Comparison of ENCODE assay signal across 22 cellular contexts in the genomic region with DNA sequence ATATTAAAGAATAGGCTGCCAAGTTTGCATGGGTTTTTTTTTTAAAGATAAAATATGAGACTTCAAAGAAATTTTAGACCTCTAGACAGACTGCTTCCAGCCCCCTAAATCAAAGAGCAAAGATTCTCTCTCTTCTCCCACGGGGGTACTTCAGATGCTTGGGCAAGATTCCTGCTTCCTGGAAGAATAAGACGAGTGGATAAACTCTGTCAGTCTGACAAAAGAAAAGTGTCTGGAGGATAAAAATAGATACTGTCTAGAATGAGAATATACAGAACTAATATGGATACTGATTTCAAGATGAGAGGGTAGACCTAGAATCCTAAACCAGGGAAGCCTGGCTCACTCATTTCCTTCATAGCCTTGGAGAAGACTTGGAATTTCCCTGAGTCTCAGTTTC.
DNase-seq lines count a peak whose midpoint lies in the region; ATAC-seq, FAIRE-seq and TF ChIP-seq lines count a peak whose summit lies in the region.
"Had no signal": no experiment of that assay in that cellular context is flagged by ENCODE, and none has a peak within 500 bp of the region (broad histone marks: within the 10 kb centered on the region; RNA-seq: fewer than 3 reads in every experiment).

No MANE protein-coding gene starts in this region.

- H3K9ac ChIP-seq in astrocyte (ENCODE audit: low read length) (no peak overlapping the region), trophoblast cell (ENCODE audit: low read length) (no peak overlapping the region)

- H3K79me1 ChIP-seq in trophoblast cell (ENCODE audit: low read length), result no peaks in the 10 kb centered on the region

- H3K9me3 Mint-ChIP-seq in astrocyte (ENCODE audit: unreplicated experiment), result no peaks in the 10 kb centered on the region
- H3K9me3 Mint-ChIP-seq: activated CD4-positive, alpha-beta memory T cell treated with anti-CD3 and anti-CD28 coated beads, Interleukin-2, amount 10 ng/mL, durations not matched to agents 7 days and 5 days had no signal

- peaks cover 1% of the 10 kb centered on the region for H3K36me3 Mint-ChIP-seq in astrocyte (ENCODE audit: low read depth, unreplicated experiment)

- H2AFZ ChIP-seq in astrocyte (ENCODE audit: low read depth, low read length) (no peak overlapping the region), trophoblast cell (ENCODE audit: insufficient read depth, low read length, poor library complexity) (no peak overlapping the region)

- no peaks in the 10 kb centered on the region for H3K27me3 Mint-ChIP-seq in astrocyte (ENCODE audit: low read depth, unreplicated experiment)
- H3K27me3 Mint-ChIP-seq: stimulated activated naive CD8-positive, alpha-beta T cell treated with anti-CD3 and anti-CD28 coated beads, Interleukin-15, amount 100 ng/mL, for 72 hours had no signal

- ATAC-seq in GM18909 (IDR thresholded peaks at IDR 0.05; ENCODE audit: poor library complexity, unreplicated experiment) (no peak), HG02588 (IDR thresholded peaks at IDR 0.05; ENCODE audit: unreplicated experiment) (no peak)
- ATAC-seq: stimulated activated naive CD8-positive, alpha-beta T cell treated with anti-CD3 and anti-CD28 coated beads, Interleukin-15, amount 100 ng/mL, for 72 hours had no signal

- no peak for TF ChIP-seq POLR2A in stomach (IDR thresholded peaks at IDR 0.05)

- intact Hi-C loops in stomach (cut with DNase I; ENCODE audit: low total_unique reads), result no loop called here

- TF ChIP-seq EP300 in stomach (IDR thresholded peaks at IDR 0.05), result no peak

- no peaks in the 10 kb centered on the region for H4K20me1 ChIP-seq in astrocyte (ENCODE audit: insufficient read depth, low read length)

- H4K8ac ChIP-seq in trophoblast cell (ENCODE audit: low read depth, low read length), result no peak overlapping the region

- H2BK5ac ChIP-seq in trophoblast cell (ENCODE audit: low read depth, low read length, poor library complexity), result no peak overlapping the region

- no peak overlapping the region for H2BK12ac ChIP-seq in trophoblast cell (ENCODE audit: low read length)

- H3K27ac ChIP-seq in astrocyte (ENCODE audit: low read depth, low read length), result no peak overlapping the region
- peak overlapping the region; percentile 4 for H3K27ac ChIP-seq in mesodermal cell (ENCODE audit: low read depth, low read length, severe bottlenecking)
- H3K27ac ChIP-seq in stomach, result peak overlapping the region in 3 of 5 donors; percentile 5 to 45 (median 28)
- no peak overlapping the region for H3K27ac ChIP-seq in trophoblast cell (ENCODE audit: low read depth, low read length)
- H3K27ac ChIP-seq: neutrophil, SK-N-MC, WERI-Rb-1 had no signal

- no peaks in the 10 kb centered on the region for H3K79me2 ChIP-seq in astrocyte (ENCODE audit: insufficient read depth, low read length)
- no peaks in the 10 kb centered on the region for H3K79me2 ChIP-seq in trophoblast cell (ENCODE audit: control insufficient read depth, insufficient read depth, low read length, poor library complexity)

- no peak overlapping the region for H4K12ac ChIP-seq in trophoblast cell (ENCODE audit: low read depth, low read length)

- no peak overlapping the region for H3K4ac ChIP-seq in trophoblast cell (ENCODE audit: low read depth, low read length)

- H3K4me3 ChIP-seq in astrocyte (ENCODE audit: insufficient read depth, low read depth, low read length) (no peak overlapping the region), mesodermal cell (ENCODE audit: extremely low read depth, insufficient read depth, low read length, poor library complexity, severe bottlenecking) (no peak overlapping the region), stomach (no peak overlapping the region), trophoblast cell (ENCODE audit: low read depth, low read length) (no peak overlapping the region)
- H3K4me3 ChIP-seq: SK-N-MC had no signal

- WGBS in mesodermal cell (ENCODE audit: insufficient coverage in 2 of 2), 2 experiments, result 93% methylated on average over 2 of the region's 2 CpGs; no CpG with 5 or more reads in 1 of the 2 experiments
- whole genome bisulfite sequencing in stomach, 5 donors, result 37 to 68% (median 56%) methylated on average over 2 of the region's 2 CpGs
- no CpG with 5 or more reads among the region's 2 CpGs for WGBS in trophoblast cell (ENCODE audit: extremely low coverage, insufficient coverage, insufficient read length)

- no peak overlapping the region for H4K91ac ChIP-seq in trophoblast cell (ENCODE audit: low read depth, low read length)

- peak overlapping the region; percentile 79 for H3K27ac Mint-ChIP-seq in astrocyte (ENCODE audit: unreplicated experiment)
- H3K27ac Mint-ChIP-seq: activated CD4-positive, alpha-beta memory T cell treated with anti-CD3 and anti-CD28 coated beads, Interleukin-2, amount 10 ng/mL, durations not matched to agents 7 days and 5 days had no signal

- no peak overlapping the region for H3K18ac ChIP-seq in trophoblast cell (ENCODE audit: low read length)

- DNase-seq in LHCN-M2 (ENCODE audit: low read depth) (peak; percentile 79), astrocyte (ENCODE audit: low read depth) (peak; percentile 23), stomach (no peak), trophoblast cell (no peak)
- no peak for DNase-seq in activated CD4-positive, alpha-beta T cell treated with anti-CD3 and anti-CD28 coated beads for 48 hours
- DNase-seq: activated CD4-positive, alpha-beta memory T cell treated with anti-CD3 and anti-CD28 coated beads, Interleukin-2, amount 10 ng/mL, durations not matched to agents 7 days and 5 days; activated gamma-delta T cell treated with Interleukin-2 at 50 U/mL for 16 hours; C1 segment of cervical spinal cord; DMS 273 treated with DMSO at 0.1 percent for 48 hours; islet precursor cell; NCI-H1105 treated with DMSO at 0.1 percent for 48 hours; NCI-H510A treated with DMSO at 0.1 percent for 48 hours; NK-92 treated with Interleukin-12 subunit alpha and Interleukin-12 subunit beta, amount 100 ng/mL, for 24 hours; stimulated activated naive CD8-positive, alpha-beta T cell treated with anti-CD3 and anti-CD28 coated beads, Interleukin-15, amount 100 ng/mL, for 72 hours; WERI-Rb-1 had no signal

- peak; percentile 60 for FAIRE-seq in astrocyte (lab: Jason Lieb, UNC)
- FAIRE-seq: frontal cortex, H54 had no signal

- peak overlapping the region; percentile 18 for H3K4me2 ChIP-seq in astrocyte (ENCODE audit: low read length)
- H3K4me2 ChIP-seq in trophoblast cell (ENCODE audit: low read length), result no peak overlapping the region

- H3K4me3 Mint-ChIP-seq in astrocyte (ENCODE audit: unreplicated experiment), result no peak overlapping the region
- H3K4me3 Mint-ChIP-seq: activated CD4-positive, alpha-beta memory T cell treated with anti-CD3 and anti-CD28 coated beads, Interleukin-2, amount 10 ng/mL, durations not matched to agents 7 days and 5 days had no signal

- H2BK120ac ChIP-seq in trophoblast cell (ENCODE audit: insufficient read depth, low read length, poor library complexity), result no peak overlapping the region

- no peak for TF ChIP-seq CTCF in astrocyte (IDR thresholded peaks at IDR 0.05; ENCODE audit: insufficient read depth, low read depth, low read length)
- TF ChIP-seq CTCF in stomach (IDR thresholded peaks at IDR 0.05), result no peak

- no peak overlapping the region for H2AK5ac ChIP-seq in trophoblast cell (ENCODE audit: low read length)

- H3K9me3 ChIP-seq in astrocyte (ENCODE audit: insufficient read depth, low read depth, low read length) (no peaks in the 10 kb centered on the region), mesodermal cell (ENCODE audit: control insufficient read depth, low read length) (no peaks in the 10 kb centered on the region), stomach (no peaks in the 10 kb centered on the region), trophoblast cell (ENCODE audit: insufficient read depth, low read depth, low read length) (no peaks in the 10 kb centered on the region)
- H3K9me3 ChIP-seq: neutrophil had no signal

- no peak overlapping the region for H3K23ac ChIP-seq in trophoblast cell (ENCODE audit: low read length)

- peaks cover 30% of the 10 kb centered on the region for H3K4me1 Mint-ChIP-seq in astrocyte (ENCODE audit: low read depth, unreplicated experiment)

- no peak overlapping the region for H3K14ac ChIP-seq in trophoblast cell (ENCODE audit: low read length)

- H3K27me3 ChIP-seq in astrocyte (ENCODE audit: insufficient read depth, low read length) (no peaks in the 10 kb centered on the region), stomach (no peaks in the 10 kb centered on the region), trophoblast cell (ENCODE audit: insufficient read depth, low read length) (no peaks in the 10 kb centered on the region)
- H3K27me3 ChIP-seq: neutrophil had no signal

- peaks cover 9% of the 10 kb centered on the region for H3K4me1 ChIP-seq in astrocyte (ENCODE audit: insufficient read depth, low read length)
- H3K4me1 ChIP-seq in mesodermal cell (ENCODE audit: control insufficient read depth, insufficient read depth, low read length, poor library complexity, severe bottlenecking), result peaks cover 12% of the 10 kb centered on the region
- H3K4me1 ChIP-seq in stomach, result peaks cover 0 to 6% (median 5%) of the 10 kb centered on the region in 4 donors
- H3K4me1 ChIP-seq in trophoblast cell (ENCODE audit: control insufficient read depth in 1 of 2, insufficient read depth in 2 of 2, low read length in 2 of 2), result peaks cover 0 to 6% of the 10 kb centered on the region in 2 experiments

- H3K36me3 ChIP-seq in astrocyte (ENCODE audit: insufficient read depth, low read length) (no peaks in the 10 kb centered on the region), mesodermal cell (ENCODE audit: control insufficient read depth, insufficient read depth, low read length) (no peaks in the 10 kb centered on the region), stomach (no peaks in the 10 kb centered on the region), trophoblast cell (ENCODE audit: control insufficient read depth in 1 of 2, insufficient read depth in 2 of 2, low read length in 2 of 2) (no peaks in the 10 kb centered on the region)
- H3K36me3 ChIP-seq: neutrophil, WERI-Rb-1 had no signal

Comparison
In these comparisons a context has a peak if more than half of its experiments do, and no peak if none do; other contexts are left out.
1. DNase-seq: peak in LHCN-M2 (single experiment) and astrocyte (single experiment); none in stomach (single experiment), activated CD4-positive, alpha-beta T cell treated with anti-CD3 and anti-CD28 coated beads for 48 hours (single experiment) and trophoblast cell (0 of 2).
2. H3K27ac ChIP-seq: peak in mesodermal cell (single experiment) and stomach (3 of 5); none in astrocyte (single experiment) and trophoblast cell (single experiment).